ENCODE assay signal across 10 cellular contexts in the genomic region with DNA sequence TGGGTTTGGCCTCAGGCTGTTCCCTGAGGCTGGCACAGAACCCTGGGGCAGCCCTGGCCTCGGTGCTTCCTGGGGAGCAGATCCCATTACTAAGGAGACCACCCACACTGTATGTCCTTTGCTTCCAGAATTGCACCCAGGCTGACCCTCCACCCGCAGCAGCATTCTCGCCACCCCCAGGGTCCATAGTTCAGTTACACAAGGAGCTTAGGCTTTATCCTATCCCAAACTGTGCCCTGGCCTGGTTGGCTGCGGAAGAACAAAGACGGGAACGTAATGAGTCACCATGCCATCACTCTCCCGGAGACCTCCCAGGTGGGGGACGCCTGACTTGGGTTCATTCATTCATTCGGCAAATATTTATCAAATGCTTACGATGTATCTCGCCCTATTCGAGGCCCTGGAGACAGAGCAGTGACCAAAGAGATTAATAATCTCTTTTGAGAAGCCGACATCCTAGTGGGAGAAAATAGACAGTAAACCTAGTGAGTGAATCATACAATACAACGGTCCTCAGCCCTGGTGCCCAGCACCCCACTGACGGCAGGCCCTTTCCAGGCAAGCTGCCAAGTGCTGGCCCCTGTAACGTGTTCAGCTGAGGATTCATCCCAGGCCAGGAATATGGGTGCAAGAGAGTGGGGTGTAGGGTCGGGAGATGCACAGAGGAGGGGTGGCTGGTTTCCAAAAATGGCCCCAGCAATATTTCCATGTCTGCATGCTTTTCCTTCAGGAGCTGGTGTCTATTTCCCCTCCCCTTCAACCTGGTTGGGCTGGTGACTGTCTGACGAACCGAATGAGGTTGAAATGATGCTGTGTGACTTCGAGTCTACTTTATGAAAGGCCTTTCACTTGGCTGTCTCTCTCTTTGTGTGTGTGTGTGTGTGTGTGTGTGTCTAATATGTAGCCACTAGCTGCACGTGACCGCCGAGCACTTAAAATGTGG.
DNase-seq lines count a peak whose midpoint lies in the region; ATAC-seq lines count a peak whose summit lies in the region.
"Had no signal": no experiment of that assay in that cellular context is flagged by ENCODE, and none has a peak within 500 bp of the region (broad histone marks: within the 10 kb centered on the region; RNA-seq: fewer than 3 reads in every experiment).

No MANE protein-coding gene starts in this region.

- peak overlapping the region; percentile 71 for H2AFZ ChIP-seq in neuronal stem cell (ENCODE audit: low read length)

- no peaks in the 10 kb centered on the region for H3K27me3 ChIP-seq in NT2/D1 (ENCODE audit: insufficient read depth, insufficient read length)
- H3K27me3 ChIP-seq in neuronal stem cell (ENCODE audit: control insufficient read depth in 3 of 3, insufficient read depth in 3 of 3, low read depth in 1 of 3, low read length in 3 of 3) = no peaks in the 10 kb centered on the region
- H3K27me3 ChIP-seq: pancreas had no signal

- peak overlapping the region; percentile 91 for H3K18ac ChIP-seq in neuronal stem cell (ENCODE audit: low read length)

- no peak overlapping the region for H2BK15ac ChIP-seq in neuronal stem cell (ENCODE audit: low read length)

- H2AK5ac ChIP-seq in neuronal stem cell (ENCODE audit: low read depth, low read length) = no peak overlapping the region

- H3K36me3 ChIP-seq in NT2/D1 (ENCODE audit: insufficient read depth, insufficient read length, low read length) (no peaks in the 10 kb centered on the region), neuronal stem cell (replicated peaks in 1 of 2; ENCODE audit: control insufficient read depth in 2 of 2, insufficient read depth in 2 of 2, low read length in 2 of 2) (no peaks in the 10 kb centered on the region)
- H3K36me3 ChIP-seq: pancreas had no signal

- H4K8ac ChIP-seq in neuronal stem cell (ENCODE audit: low read depth, low read length) = no peak overlapping the region

- H3K9ac ChIP-seq in NT2/D1 (ENCODE audit: insufficient read length, low read depth) (peak overlapping the region; percentile 6), neuronal stem cell (ENCODE audit: low read depth, low read length, poor library complexity) (no peak overlapping the region)

- H3K4ac ChIP-seq in neuronal stem cell (ENCODE audit: low read length) = no peak overlapping the region

- WGBS in neuronal stem cell (ENCODE audit: extremely low coverage in 2 of 2, insufficient read length in 2 of 2, insufficient replicate concordance in 1 of 2), 2 donors = no CpG with 5 or more reads among the region's 23 CpGs

- no peak for ATAC-seq in HG02970 (IDR thresholded peaks at IDR 0.05; ENCODE audit: low FRiP score, unreplicated experiment)

- in situ Hi-C loops in G401 (cut with HindIII; ENCODE audit: low sequenced_read_pairs) = no loop called here

- no peak overlapping the region for H2BK12ac ChIP-seq in neuronal stem cell (ENCODE audit: low read length)

- no peaks in the 10 kb centered on the region for H3K79me1 ChIP-seq in neuronal stem cell (ENCODE audit: low read depth, low read length)

- DNase-seq in ELF-1 (ENCODE audit: low read depth, low spot score) = peak; percentile 78
- peak; percentile 60 for DNase-seq in NT2/D1 (ENCODE audit: low read depth, low spot score)
- peak; percentile 44 for DNase-seq in dermis blood vessel endothelial cell
- DNase-seq in neuronal stem cell (ENCODE audit: low spot score) = peak; percentile 71
- DNase-seq in NCI-H510A (lab: John Stamatoyannopoulos, UW) = no peak
- DNase-seq in G401 (ENCODE audit: low spot score) = no peak
- no peak for DNase-seq in dedifferentiated amniotic fluid mesenchymal stem cell (ENCODE audit: extremely low spot score)
- DNase-seq: pancreas had no signal

- no peak overlapping the region for H2BK5ac ChIP-seq in neuronal stem cell (ENCODE audit: low read length)

- no peak overlapping the region for H4K91ac ChIP-seq in neuronal stem cell (ENCODE audit: low read depth, low read length, poor library complexity)

- no peak overlapping the region for H3K4me3 ChIP-seq in NT2/D1 (ENCODE audit: insufficient read length, low read depth)
- H3K4me3 ChIP-seq in neuronal stem cell (ENCODE audit: low read length in 2 of 2) = no peak overlapping the region
- H3K4me3 ChIP-seq: pancreas, SK-N-MC had no signal

- H3K14ac ChIP-seq in neuronal stem cell (ENCODE audit: low read length) = peak overlapping the region; percentile 67

- no peak overlapping the region for H2BK120ac ChIP-seq in neuronal stem cell (ENCODE audit: low read depth, low read length)

- H3K4me2 ChIP-seq in neuronal stem cell (ENCODE audit: insufficient read depth, low read length, poor library complexity, severe bottlenecking) = no peak overlapping the region

- no peaks in the 10 kb centered on the region for H3K9me3 ChIP-seq in NT2/D1 (ENCODE audit: insufficient read depth, low read length)
- H3K9me3 ChIP-seq in neuronal stem cell (replicated peaks in 1 of 2; ENCODE audit: control insufficient read depth in 2 of 2, insufficient read depth in 1 of 2, low read depth in 1 of 2, low read length in 2 of 2) = no peaks in the 10 kb centered on the region
- H3K9me3 ChIP-seq: pancreas had no signal

- peaks cover 17% of the 10 kb centered on the region for H3K4me1 ChIP-seq in NT2/D1 (ENCODE audit: insufficient read depth, insufficient read length)
- H3K4me1 ChIP-seq in neuronal stem cell (ENCODE audit: control insufficient read depth in 2 of 2, insufficient read depth in 1 of 2, low read depth in 1 of 2, low read length in 2 of 2) = peaks cover 22% of the 10 kb centered on the region in 2 donors
- H3K4me1 ChIP-seq: pancreas had no signal

- H3K27ac ChIP-seq in neuronal stem cell (replicated peaks; ENCODE audit: low read length) = no peak overlapping the region
- H3K27ac ChIP-seq: pancreas, SK-N-MC had no signal

- H3K23ac ChIP-seq in neuronal stem cell (ENCODE audit: low read depth, low read length, poor library complexity) = no peak overlapping the region

Comparison
In these comparisons a context has a peak if more than half of its experiments do, and no peak if none do; other contexts are left out.
1. DNase-seq: peak in ELF-1 (single experiment), NT2/D1 (single experiment), dermis blood vessel endothelial cell (single experiment) and neuronal stem cell (single experiment); none in NCI-H510A (single experiment), G401 (single experiment) and dedifferentiated amniotic fluid mesenchymal stem cell (single experiment).